In the genomic region with DNA sequence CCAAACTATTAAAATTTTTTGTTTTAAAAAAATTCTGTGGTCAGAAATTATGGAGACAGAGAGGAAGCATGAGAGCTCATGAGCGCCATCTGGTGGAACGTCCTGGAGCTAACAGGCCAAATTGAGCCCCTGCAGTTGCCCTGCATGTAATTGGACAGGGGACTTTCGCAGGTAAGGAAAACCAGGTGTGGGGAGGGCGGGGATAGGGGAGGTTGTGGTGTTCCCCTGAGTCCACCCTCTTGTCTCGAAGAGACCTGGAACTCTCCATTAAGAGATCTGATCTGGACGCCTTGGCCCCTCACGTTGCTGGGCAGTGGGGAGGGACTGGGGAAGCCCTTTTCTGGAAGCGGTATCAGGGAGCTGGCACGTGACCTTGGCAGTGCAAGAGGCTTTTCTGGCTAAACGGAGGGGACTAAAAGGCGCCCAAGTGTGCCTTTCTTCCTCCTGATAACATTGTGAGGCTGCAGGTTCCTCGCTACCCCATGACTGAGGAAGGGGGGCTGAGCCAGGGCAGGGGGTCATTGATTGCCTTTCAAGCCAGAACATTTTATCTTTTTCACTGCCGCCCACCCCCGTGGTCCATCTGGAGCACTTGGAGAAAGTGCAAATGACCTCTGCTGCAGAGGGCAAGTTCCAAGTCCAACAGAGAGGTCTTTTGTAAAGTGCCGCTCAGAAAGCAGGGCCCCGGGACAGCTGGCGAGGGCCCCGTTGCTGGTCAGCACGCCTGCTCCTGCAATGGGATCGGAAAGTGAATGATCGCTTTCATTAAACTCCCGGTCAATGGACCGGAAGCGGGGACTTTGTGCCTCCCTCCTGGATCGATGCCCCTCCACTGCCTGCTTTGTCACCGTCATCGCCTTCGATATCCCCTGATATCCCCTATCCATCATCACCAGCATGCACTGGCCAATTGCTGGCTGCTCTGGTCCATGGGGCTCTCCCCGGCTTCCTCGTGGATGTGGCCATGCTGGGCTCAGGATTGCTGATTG, we compare ENCODE assay signal across 8 cellular contexts. TPM values are rescaled to one million over a fixed set of nuclear protein-coding genes. Genes with fewer than 3 reads are reported as not detected.
A peak's percentile ranks its signal among the peaks of the same experiment; 100 is the strongest.
DNase-seq lines count a peak whose midpoint lies in the region; ATAC-seq and TF ChIP-seq lines count a peak whose summit lies in the region.

No MANE protein-coding gene starts in this region.

- H4K8ac ChIP-seq in mesendoderm (ENCODE audit: low read depth, low read length) = no peak overlapping the region

- H2BK15ac ChIP-seq in mesendoderm (replicated peaks; ENCODE audit: low read depth) = no peak overlapping the region

- peak overlapping the region; percentile 60 for H3K9ac ChIP-seq in mesendoderm (ENCODE audit: low read length)

- no peaks in the 10 kb centered on the region for H3K79me1 ChIP-seq in mesendoderm (ENCODE audit: low read length)

- no peak overlapping the region for H3K4me3 ChIP-seq in GM12875 (ENCODE audit: low read depth, low read length)
- H3K4me3 ChIP-seq in epithelial cell of esophagus (ENCODE audit: low read length) = no peak overlapping the region
- peak overlapping the region; percentile 22 for H3K4me3 ChIP-seq in mesendoderm (ENCODE audit: low read length)

- no peaks in the 10 kb centered on the region for H3K79me2 ChIP-seq in mesendoderm (ENCODE audit: control insufficient read depth, insufficient read depth, low read length)

- no peaks in the 10 kb centered on the region for H3K36me3 ChIP-seq in mesendoderm (ENCODE audit: control insufficient read depth, insufficient read depth, low read length)

- WGBS in mesendoderm (ENCODE audit: extremely low coverage, insufficient coverage, low lambda C conversion rate) = no CpG with 5 or more reads among the region's 30 CpGs

- no peaks in the 10 kb centered on the region for H3K27me3 ChIP-seq in mesendoderm (ENCODE audit: insufficient read depth, low read length, poor library complexity)

- DNase-seq in 8988T (peak; percentile 20), NCI-H2227 (lab: John Stamatoyannopoulos, UW; ENCODE audit: unreplicated experiment) (peak; percentile 69), epithelial cell of esophagus (ENCODE audit: low read depth) (peak; percentile 51), mesendoderm (peak; percentile 70)
- DNase-seq in activated CD8-positive, alpha-beta memory T cell treated with anti-CD3 and anti-CD28 coated beads for 48 hours (ENCODE audit: low read depth in 2 of 3, low spot score in 2 of 3) = peak in 2 of 3 experiments; percentile 13 to 27
- DNase-seq in stimulated activated naive CD4-positive, alpha-beta T cell treated with Interleukin-2 at 50 U/mL for 16 hours (lab: John Stamatoyannopoulos, UW) = peak; percentile 13

- ATAC-seq in GM21529 (IDR thresholded peaks at IDR 0.05; ENCODE audit: unreplicated experiment) = no peak

- no peak overlapping the region for H2BK120ac ChIP-seq in mesendoderm (ENCODE audit: low read depth, low read length)

- H3K27ac ChIP-seq in mesendoderm (ENCODE audit: low read depth, low read length) = no peak overlapping the region

- H3K4me1 ChIP-seq in mesendoderm (ENCODE audit: control insufficient read depth, low read depth, low read length) = no peaks in the 10 kb centered on the region

- H3K18ac ChIP-seq in mesendoderm (ENCODE audit: low read length) = no peak overlapping the region

- no peak overlapping the region for H2AK5ac ChIP-seq in mesendoderm (ENCODE audit: low read length)

- H3K56ac ChIP-seq in mesendoderm (ENCODE audit: low read length) = peak overlapping the region; percentile 81

- TF ChIP-seq CTCF in GM12875 (IDR thresholded peaks at IDR 0.05; ENCODE audit: borderline replicate concordance, insufficient read depth, low read depth, low read length) = peak; percentile 72
- TF ChIP-seq CTCF in epithelial cell of esophagus (IDR thresholded peaks at IDR 0.05; ENCODE audit: insufficient read depth, low read depth, low read length, missing control alignments) = peak; percentile 80

- H3K4me2 ChIP-seq in mesendoderm (ENCODE audit: low read length) = peak overlapping the region; percentile 84

- no peak overlapping the region for H3K23ac ChIP-seq in mesendoderm (ENCODE audit: low read length)

- H2BK5ac ChIP-seq in mesendoderm (ENCODE audit: low read length) = no peak overlapping the region

- no peak overlapping the region for H4K5ac ChIP-seq in mesendoderm (ENCODE audit: low read length)

- no peak overlapping the region for H3K4ac ChIP-seq in mesendoderm (ENCODE audit: low read depth, low read length)

RNA-seq across cellular contexts. Expression of a gene that starts 18.4 kb away (rescaled TPM):
- polyA plus RNA-seq in mesendoderm (2013, experiment 1 of 2) = not detected
- polyA plus RNA-seq in mesendoderm (2013, experiment 2 of 2) = not detected

RNA-seq across cellular contexts. Expression of a gene that starts 23.2 kb away (rescaled TPM):
- not detected for polyA plus RNA-seq in mesendoderm (2013, experiment 1 of 2)
- polyA plus RNA-seq in mesendoderm (2013, experiment 2 of 2) = not detected

RNA-seq across cellular contexts. Expression of a gene that starts 33.6 kb away (rescaled TPM):
- polyA plus RNA-seq in mesendoderm (2013, experiment 1 of 2) = not detected
- not detected for polyA plus RNA-seq in mesendoderm (2013, experiment 2 of 2)

RNA-seq across cellular contexts. Expression of a gene that starts 58.8 kb away (rescaled TPM):
- not detected for polyA plus RNA-seq in mesendoderm (2013, experiment 1 of 2)
- polyA plus RNA-seq in mesendoderm (2013, experiment 2 of 2) = not detected

Comparison
In these comparisons a context has a peak if more than half of its experiments do, and no peak if none do; other contexts are left out.
1. DNase-seq: peak in every context shown above with its lines; median percentile 70 in mesendoderm; 69 in NCI-H2227; 51 in epithelial cell of esophagus; 20 in 8988T; 20 in activated CD8-positive, alpha-beta memory T cell treated with anti-CD3 and anti-CD28 coated beads for 48 hours; 13 in stimulated activated naive CD4-positive, alpha-beta T cell treated with Interleukin-2 at 50 U/mL for 16 hours.